ENCODE assay signal across 8 cellular contexts in genomic region chr1:192489748-192490147, GRCh38.
A peak's percentile ranks its signal among the peaks of the same experiment; 100 is the strongest.
DNase-seq lines count a peak whose midpoint lies in the region; ATAC-seq and TF ChIP-seq lines count a peak whose summit lies in the region.

No MANE protein-coding gene starts in this region.

- peak overlapping the region; percentile 37 for H2AFZ ChIP-seq in DND-41 (ENCODE audit: low read depth, low read length)

- no peak overlapping the region for H3K4me3 Mint-ChIP-seq in T-helper 17 cell

- no peaks in the 10 kb centered on the region for H3K36me3 Mint-ChIP-seq in T-helper 17 cell (ENCODE audit: low read depth)

- no peaks in the 10 kb centered on the region for H3K9me3 ChIP-seq in DND-41 (ENCODE audit: insufficient read depth, low read length, severe bottlenecking)
- H3K9me3 ChIP-seq in T-helper 17 cell (ENCODE audit: control insufficient read depth, low read length, poor library complexity, severe bottlenecking): no peaks in the 10 kb centered on the region

- peak overlapping the region; percentile 16 for H3K27ac Mint-ChIP-seq in T-helper 17 cell

- no peaks in the 10 kb centered on the region for H3K36me3 ChIP-seq in DND-41 (ENCODE audit: insufficient read depth, low read length)

- H3K9ac ChIP-seq in DND-41 (ENCODE audit: low read depth, low read length): peak overlapping the region; percentile 14; the same call in 1 of the 2 replicates

- no peak for TF ChIP-seq CTCF in DND-41 (IDR thresholded peaks at IDR 0.05; ENCODE audit: borderline replicate concordance, extremely low read depth, low read length, poor library complexity, severe bottlenecking)

- H4K20me1 ChIP-seq in DND-41 (ENCODE audit: insufficient read depth, low read length): no peaks in the 10 kb centered on the region

- H3K4me1 ChIP-seq in DND-41 (ENCODE audit: insufficient read depth, low read length): peaks cover 22% of the 10 kb centered on the region

- H3K27ac ChIP-seq in DND-41 (ENCODE audit: low read length): peak overlapping the region; percentile 65

- peak; percentile 94 for ATAC-seq in DND-41 (ENCODE audit: insufficient read depth, low read depth)
- ATAC-seq in GM21447 (IDR thresholded peaks at IDR 0.05; ENCODE audit: unreplicated experiment): peak; percentile 82
- ATAC-seq in T-helper 17 cell: peak; percentile 87

- no peaks in the 10 kb centered on the region for H3K27me3 ChIP-seq in DND-41 (ENCODE audit: insufficient read depth, low read length, poor library complexity)

- no peaks in the 10 kb centered on the region for H3K79me2 ChIP-seq in DND-41 (ENCODE audit: insufficient read depth, low read length)

- no peak overlapping the region for H3K4me3 ChIP-seq in DND-41 (ENCODE audit: low read depth in 1 of 2, low read length in 2 of 2)

- peaks cover 4% of the 10 kb centered on the region for H3K4me1 Mint-ChIP-seq in T-helper 17 cell

- H3K4me2 ChIP-seq in DND-41 (ENCODE audit: insufficient read depth, low read length): peak overlapping the region; percentile 16; the same call in 1 of the 2 replicates

- no peaks in the 10 kb centered on the region for H3K27me3 Mint-ChIP-seq in T-helper 17 cell

- DNase-seq in DND-41 (peak; percentile 52), Kasumi-1 (lab: John Stamatoyannopoulos, UW) (peak; percentile 35 to 55), T-helper 17 cell (no peak), foreskin melanocyte (peak; percentile 90), renal cortical epithelial cell (ENCODE audit: low read depth) (peak; percentile 99), GM19238 (ENCODE audit: insufficient read length, low spot score) (no peak), NCI-H1092 treated with DMSO at 0.1 percent for 48 hours (lab: John Stamatoyannopoulos, UW) (no peak)

Comparison
In these comparisons a context has a peak if more than half of its experiments do, and no peak if none do; other contexts are left out.
1. DNase-seq: peak in DND-41 (single experiment), Kasumi-1 (2 of 2), foreskin melanocyte (single experiment) and renal cortical epithelial cell (single experiment); none in T-helper 17 cell (0 of 3), GM19238 (single experiment) and NCI-H1092 treated with DMSO at 0.1 percent for 48 hours (single experiment).
2. Peak in every context shown above with its lines, with median percentiles within 50 percentile points of each other: ATAC-seq.